8 cellular contexts compared by ENCODE assay signal in the genomic region with DNA sequence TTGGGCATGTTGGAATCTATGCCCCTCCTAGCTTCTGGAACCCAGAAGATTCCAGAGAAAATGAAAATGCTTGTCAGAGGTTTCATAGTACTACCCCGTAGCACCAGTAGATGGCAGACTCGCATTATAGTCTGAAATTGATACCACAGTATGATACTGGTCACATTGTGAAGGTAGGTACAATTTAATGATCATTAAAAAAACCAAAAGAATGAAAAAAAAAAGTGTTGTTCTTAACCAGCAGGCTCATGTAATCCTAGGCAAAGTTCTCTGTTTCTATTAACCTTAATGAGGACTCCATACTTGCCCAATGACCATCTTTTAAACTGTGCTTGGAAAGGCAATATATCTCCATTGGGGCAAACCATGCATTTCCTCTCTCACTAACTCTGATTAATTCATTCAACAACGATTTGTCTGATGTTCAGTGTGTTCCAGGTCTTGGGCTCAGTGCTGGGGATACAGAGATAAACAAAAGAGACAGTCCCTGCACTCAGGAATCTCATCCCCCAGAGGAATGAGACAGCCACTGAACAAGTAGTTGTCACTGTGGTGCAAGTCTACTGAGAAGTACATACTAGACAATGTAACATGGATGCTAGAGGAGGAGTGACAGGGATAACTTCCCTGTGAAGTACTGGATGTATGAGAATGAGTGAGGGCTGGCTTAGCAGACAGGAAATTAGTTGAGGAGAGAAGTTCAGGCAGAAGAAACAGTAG.
DNase-seq lines count a peak whose midpoint lies in the region; ATAC-seq and TF ChIP-seq lines count a peak whose summit lies in the region.

No MANE protein-coding gene starts in this region.

- ATAC-seq in GM18858 (IDR thresholded peaks at IDR 0.05; ENCODE audit: unreplicated experiment) (peak; percentile 78), HG03045 (IDR thresholded peaks at IDR 0.05; ENCODE audit: unreplicated experiment) (peak; percentile 65)

- H3K4me1 Mint-ChIP-seq in mesothelial cell of epicardium: peaks cover 23% of the 10 kb centered on the region

- no peak overlapping the region for H3K4me3 Mint-ChIP-seq in mesothelial cell of epicardium

- peak; percentile 26 for DNase-seq in NCI-H774 (lab: John Stamatoyannopoulos, UW)
- peak in 4 of 10 donors; percentile 36 to 83 (median 50) for DNase-seq in dorsolateral prefrontal cortex
- peak in 1 of 2 experiments; percentile 44 for DNase-seq in mesothelial cell of epicardium (ENCODE audit: low spot score in 2 of 2, unreplicated experiment in 2 of 2)
- no peak for DNase-seq in SIG-M5 treated with dmso at 0.1 percent for 504 hours (lab: John Stamatoyannopoulos, UW; ENCODE audit: unreplicated experiment)
- DNase-seq in NK-92 treated with Interleukin-12 subunit alpha and Interleukin-12 subunit beta, amount 100 ng/mL, for 24 hours (lab: John Stamatoyannopoulos, UW): no peak

- no peaks in the 10 kb centered on the region for H3K9me3 Mint-ChIP-seq in mesothelial cell of epicardium

- no peak overlapping the region for H3K27ac Mint-ChIP-seq in mesothelial cell of epicardium

- H3K36me3 Mint-ChIP-seq in mesothelial cell of epicardium: no peaks in the 10 kb centered on the region

- TF ChIP-seq CTCF in C4-2B (conservative IDR thresholded peaks at IDR 0.05) (peak; percentile 91), dorsolateral prefrontal cortex (IDR thresholded peaks at IDR 0.05 in 54 of 56, conservative IDR thresholded peaks at IDR 0.05 in 2 of 56; ENCODE audit: low read depth in 1 of 56, partially characterized antibody in 56 of 56) (peak; percentile 70 to 97 (median 87)), mesothelial cell of epicardium (IDR thresholded peaks at IDR 0.05; ENCODE audit: unreplicated experiment) (peak; percentile 70)

- no peaks in the 10 kb centered on the region for H3K27me3 ChIP-seq in dorsolateral prefrontal cortex

- H3K27ac ChIP-seq in C4-2B (no peak overlapping the region), dorsolateral prefrontal cortex (peak overlapping the region in 57 of 59 donors; percentile 10 to 91 (median 74))

- H3K27me3 Mint-ChIP-seq in mesothelial cell of epicardium (ENCODE audit: low read depth): no peaks in the 10 kb centered on the region

- H3K4me3 ChIP-seq in dorsolateral prefrontal cortex: no peak overlapping the region

- intact Hi-C loops in dorsolateral prefrontal cortex (cut with DNase I): loop anchor here (2.0 to 10.0 kb wide), 7 partner anchors 174 to 669 kb away; no protein-coding TSS in a partner anchor
